Comparison of ENCODE assay signal across 1 cellular context in genomic region chr3:57451150-57451846, GRCh38.
TF ChIP-seq lines count a peak whose summit lies in the region.

No MANE protein-coding gene starts in this region.

TF ChIP-seq in HepG2, 621 proteins besides CTCF, POLR2A, EP300 and RAD21 (continues in another document):
- TF ChIP-seq ZBTB38 (CRISPR knock-in tag; IDR thresholded peaks at IDR 0.05) (peak; percentile 65), ZNF501 (CRISPR knock-in tag; IDR thresholded peaks at IDR 0.05) (0 out of 2 replicates have a peak, but pooled peaks have one; percentile 53), ZNF800 (CRISPR knock-in tag; IDR thresholded peaks at IDR 0.05) (peak; percentile 20; the same call in 1 of the 2 replicates), TFAP4 (IDR thresholded peaks at IDR 0.05; ENCODE audit: borderline replicate concordance, low read depth) (peak; percentile 46; the same call in 1 of the 2 replicates), MYNN (CRISPR knock-in tag; IDR thresholded peaks at IDR 0.05; ENCODE audit: low read depth) (no peak), ZFYVE20 (CRISPR knock-in tag; IDR thresholded peaks at IDR 0.05; ENCODE audit: borderline replicate concordance, low read depth) (no peak), ARID3A (IDR thresholded peaks at IDR 0.05; ENCODE audit: low read depth, low read length) (no peak; the same call in 1 of the 2 replicates), HOXA3 (CRISPR knock-in tag; IDR thresholded peaks at IDR 0.05) (no peak), ZKSCAN5 (CRISPR knock-in tag; IDR thresholded peaks at IDR 0.05) (no peak), ZBTB10 (CRISPR knock-in tag; IDR thresholded peaks at IDR 0.05; ENCODE audit: borderline replicate concordance) (0 out of 2 replicates have a peak, but pooled peaks have one; percentile 6), FOXP4 (CRISPR knock-in tag; IDR thresholded peaks at IDR 0.05) (no peak), ZBTB44 (CRISPR knock-in tag; IDR thresholded peaks at IDR 0.05) (no peak), DMAP1 (CRISPR knock-in tag; IDR thresholded peaks at IDR 0.05) (0 out of 2 replicates have a peak, but pooled peaks have one; percentile 17), JUNB (CRISPR knock-in tag; IDR thresholded peaks at IDR 0.05; ENCODE audit: borderline replicate concordance) (no peak), MLLT10 (CRISPR knock-in tag; IDR thresholded peaks at IDR 0.05) (no peak), ISX (CRISPR knock-in tag; conservative IDR thresholded peaks at IDR 0.05) (0 out of 2 replicates have a peak, but pooled peaks have one; percentile 25), IKZF1 (IDR thresholded peaks at IDR 0.05) (no peak), GATAD2A (CRISPR knock-in tag; IDR thresholded peaks at IDR 0.05) (peak; percentile 7; the same call in 1 of the 2 replicates), NRL (CRISPR knock-in tag; IDR thresholded peaks at IDR 0.05; ENCODE audit: borderline replicate concordance) (0 out of 2 replicates have a peak, but pooled peaks have one; percentile 55), KLF12 (CRISPR knock-in tag; IDR thresholded peaks at IDR 0.05; ENCODE audit: borderline replicate concordance) (0 out of 2 replicates have a peak, but pooled peaks have one; percentile 27), ZGPAT (CRISPR knock-in tag; IDR thresholded peaks at IDR 0.05) (peak; percentile 15; the same call in 1 of the 2 replicates), RORA (CRISPR knock-in tag; IDR thresholded peaks at IDR 0.05) (0 out of 2 replicates have a peak, but pooled peaks have one; percentile 35), GATAD1 (CRISPR knock-in tag; IDR thresholded peaks at IDR 0.05) (no peak), PHF8 (CRISPR knock-in tag; IDR thresholded peaks at IDR 0.05) (peak; percentile 31; the same call in 1 of the 2 replicates), SOX6 (IDR thresholded peaks at IDR 0.05) (no peak), SOX6 (CRISPR knock-in tag; IDR thresholded peaks at IDR 0.05) (no peak), HOXD1 (CRISPR knock-in tag; IDR thresholded peaks at IDR 0.05) (0 out of 2 replicates have a peak, but pooled peaks have one; percentile 5), SATB2 (CRISPR knock-in tag; IDR thresholded peaks at IDR 0.05) (0 out of 2 replicates have a peak, but pooled peaks have one; percentile 26), BATF2 (CRISPR knock-in tag; IDR thresholded peaks at IDR 0.05) (no peak), CHCHD3 (CRISPR knock-in tag; IDR thresholded peaks at IDR 0.05) (no peak), HIC2 (CRISPR knock-in tag; IDR thresholded peaks at IDR 0.05; ENCODE audit: low read depth) (0 out of 2 replicates have a peak, but pooled peaks have one; percentile 1), ZNF331 (CRISPR knock-in tag; IDR thresholded peaks at IDR 0.05) (0 out of 2 replicates have a peak, but pooled peaks have one; percentile 3), ZNF644 (CRISPR knock-in tag; IDR thresholded peaks at IDR 0.05; ENCODE audit: low read depth) (0 out of 2 replicates have a peak, but pooled peaks have one; percentile 27), BRF2 (CRISPR knock-in tag; IDR thresholded peaks at IDR 0.05) (peak; percentile 20; the same call in 1 of the 2 replicates), MAX (IDR thresholded peaks at IDR 0.05) (0 out of 2 replicates have a peak, but pooled peaks have one; percentile 2), CREB1 (IDR thresholded peaks at IDR 0.05) (no peak), CREB1 (CRISPR knock-in tag; IDR thresholded peaks at IDR 0.05) (0 out of 2 replicates have a peak, but pooled peaks have one; percentile 6), ZNF770 (CRISPR knock-in tag; IDR thresholded peaks at IDR 0.05) (peak; percentile 82), MYC (CRISPR knock-in tag; IDR thresholded peaks at IDR 0.05; ENCODE audit: borderline replicate concordance) (0 out of 2 replicates have a peak, but pooled peaks have one; percentile 20)
